1 cellular context compared by ENCODE assay signal in the genomic region with DNA sequence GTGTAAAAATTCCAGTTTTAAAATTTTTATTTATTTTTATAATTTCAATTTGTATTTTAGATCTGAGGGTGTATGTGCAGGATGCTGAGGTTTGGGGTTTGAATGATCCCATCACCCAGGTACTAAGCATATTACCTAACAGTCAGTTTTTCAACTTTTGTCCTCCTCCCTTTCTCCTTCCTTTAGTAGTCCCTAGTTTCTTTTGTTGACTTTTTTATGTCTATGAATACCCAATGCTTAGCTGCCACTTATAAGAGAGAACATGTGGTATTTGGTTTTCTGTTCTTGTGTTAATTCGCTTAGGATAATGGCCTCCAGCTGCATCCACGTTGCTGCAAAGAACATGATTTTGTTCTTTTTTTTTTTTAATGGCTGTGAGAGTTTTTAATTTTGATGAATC.
TF ChIP-seq lines count a peak whose summit lies in the region.

No MANE protein-coding gene starts in this region.

TF ChIP-seq in GM23338, 12 proteins besides CTCF, POLR2A, EP300 and RAD21 (continued from another document):
- TF ChIP-seq, protein P1, sequence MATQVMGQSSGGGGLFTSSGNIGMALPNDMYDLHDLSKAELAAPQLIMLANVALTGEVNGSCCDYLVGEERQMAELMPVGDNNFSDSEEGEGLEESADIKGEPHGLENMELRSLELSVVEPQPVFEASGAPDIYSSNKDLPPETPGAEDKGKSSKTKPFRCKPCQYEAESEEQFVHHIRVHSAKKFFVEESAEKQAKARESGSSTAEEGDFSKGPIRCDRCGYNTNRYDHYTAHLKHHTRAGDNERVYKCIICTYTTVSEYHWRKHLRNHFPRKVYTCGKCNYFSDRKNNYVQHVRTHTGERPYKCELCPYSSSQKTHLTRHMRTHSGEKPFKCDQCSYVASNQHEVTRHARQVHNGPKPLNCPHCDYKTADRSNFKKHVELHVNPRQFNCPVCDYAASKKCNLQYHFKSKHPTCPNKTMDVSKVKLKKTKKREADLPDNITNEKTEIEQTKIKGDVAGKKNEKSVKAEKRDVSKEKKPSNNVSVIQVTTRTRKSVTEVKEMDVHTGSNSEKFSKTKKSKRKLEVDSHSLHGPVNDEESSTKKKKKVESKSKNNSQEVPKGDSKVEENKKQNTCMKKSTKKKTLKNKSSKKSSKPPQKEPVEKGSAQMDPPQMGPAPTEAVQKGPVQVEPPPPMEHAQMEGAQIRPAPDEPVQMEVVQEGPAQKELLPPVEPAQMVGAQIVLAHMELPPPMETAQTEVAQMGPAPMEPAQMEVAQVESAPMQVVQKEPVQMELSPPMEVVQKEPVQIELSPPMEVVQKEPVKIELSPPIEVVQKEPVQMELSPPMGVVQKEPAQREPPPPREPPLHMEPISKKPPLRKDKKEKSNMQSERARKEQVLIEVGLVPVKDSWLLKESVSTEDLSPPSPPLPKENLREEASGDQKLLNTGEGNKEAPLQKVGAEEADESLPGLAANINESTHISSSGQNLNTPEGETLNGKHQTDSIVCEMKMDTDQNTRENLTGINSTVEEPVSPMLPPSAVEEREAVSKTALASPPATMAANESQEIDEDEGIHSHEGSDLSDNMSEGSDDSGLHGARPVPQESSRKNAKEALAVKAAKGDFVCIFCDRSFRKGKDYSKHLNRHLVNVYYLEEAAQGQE (IDR thresholded peaks at IDR 0.05; ENCODE audit: unreplicated experiment) = no peak
- TF ChIP-seq ZNF114 (CRISPR knock-in tag; IDR thresholded peaks at IDR 0.05) (no peak), CREB1 (CRISPR knock-in tag; IDR thresholded peaks at IDR 0.05; ENCODE audit: low read depth) (no peak), STAT1 (IDR thresholded peaks at IDR 0.05; ENCODE audit: unreplicated experiment) (no peak), EZH2phosphoT487 (IDR thresholded peaks at IDR 0.05; ENCODE audit: unreplicated experiment) (no peak), ZNF331 (CRISPR knock-in tag; IDR thresholded peaks at IDR 0.05; ENCODE audit: low read depth) (no peak)
- TF ChIP-seq, protein P2, sequence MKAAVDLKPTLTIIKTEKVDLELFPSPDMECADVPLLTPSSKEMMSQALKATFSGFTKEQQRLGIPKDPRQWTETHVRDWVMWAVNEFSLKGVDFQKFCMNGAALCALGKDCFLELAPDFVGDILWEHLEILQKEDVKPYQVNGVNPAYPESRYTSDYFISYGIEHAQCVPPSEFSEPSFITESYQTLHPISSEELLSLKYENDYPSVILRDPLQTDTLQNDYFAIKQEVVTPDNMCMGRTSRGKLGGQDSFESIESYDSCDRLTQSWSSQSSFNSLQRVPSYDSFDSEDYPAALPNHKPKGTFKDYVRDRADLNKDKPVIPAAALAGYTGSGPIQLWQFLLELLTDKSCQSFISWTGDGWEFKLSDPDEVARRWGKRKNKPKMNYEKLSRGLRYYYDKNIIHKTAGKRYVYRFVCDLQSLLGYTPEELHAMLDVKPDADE (IDR thresholded peaks at IDR 0.05) = no peak
